Comparison of ENCODE assay signal across 1 cellular context in the genomic region with DNA sequence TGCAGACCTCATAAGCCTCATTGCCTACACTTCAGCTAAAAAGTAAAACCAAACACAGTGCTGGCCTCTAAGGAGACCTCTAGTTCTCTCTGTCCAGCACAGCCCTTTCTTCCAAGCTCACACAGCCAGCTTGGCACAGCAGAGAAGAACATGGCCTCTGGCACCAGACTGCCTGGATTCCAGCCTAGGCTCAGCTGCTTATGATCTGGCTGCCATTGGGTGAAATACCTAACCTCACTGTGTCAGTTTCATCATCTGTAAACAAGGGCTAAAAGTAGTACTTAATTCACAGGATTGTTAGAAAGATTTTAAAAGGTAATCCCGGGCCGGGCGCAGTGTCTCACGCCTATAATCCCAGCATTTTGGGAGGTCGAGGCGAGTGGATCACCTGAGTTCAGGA.
TF ChIP-seq lines count a peak whose summit lies in the region.

No MANE protein-coding gene starts in this region.

TF ChIP-seq in liver, 16 proteins besides CTCF, POLR2A, EP300 and RAD21 (continued from another document):
- TF ChIP-seq, protein P1, sequence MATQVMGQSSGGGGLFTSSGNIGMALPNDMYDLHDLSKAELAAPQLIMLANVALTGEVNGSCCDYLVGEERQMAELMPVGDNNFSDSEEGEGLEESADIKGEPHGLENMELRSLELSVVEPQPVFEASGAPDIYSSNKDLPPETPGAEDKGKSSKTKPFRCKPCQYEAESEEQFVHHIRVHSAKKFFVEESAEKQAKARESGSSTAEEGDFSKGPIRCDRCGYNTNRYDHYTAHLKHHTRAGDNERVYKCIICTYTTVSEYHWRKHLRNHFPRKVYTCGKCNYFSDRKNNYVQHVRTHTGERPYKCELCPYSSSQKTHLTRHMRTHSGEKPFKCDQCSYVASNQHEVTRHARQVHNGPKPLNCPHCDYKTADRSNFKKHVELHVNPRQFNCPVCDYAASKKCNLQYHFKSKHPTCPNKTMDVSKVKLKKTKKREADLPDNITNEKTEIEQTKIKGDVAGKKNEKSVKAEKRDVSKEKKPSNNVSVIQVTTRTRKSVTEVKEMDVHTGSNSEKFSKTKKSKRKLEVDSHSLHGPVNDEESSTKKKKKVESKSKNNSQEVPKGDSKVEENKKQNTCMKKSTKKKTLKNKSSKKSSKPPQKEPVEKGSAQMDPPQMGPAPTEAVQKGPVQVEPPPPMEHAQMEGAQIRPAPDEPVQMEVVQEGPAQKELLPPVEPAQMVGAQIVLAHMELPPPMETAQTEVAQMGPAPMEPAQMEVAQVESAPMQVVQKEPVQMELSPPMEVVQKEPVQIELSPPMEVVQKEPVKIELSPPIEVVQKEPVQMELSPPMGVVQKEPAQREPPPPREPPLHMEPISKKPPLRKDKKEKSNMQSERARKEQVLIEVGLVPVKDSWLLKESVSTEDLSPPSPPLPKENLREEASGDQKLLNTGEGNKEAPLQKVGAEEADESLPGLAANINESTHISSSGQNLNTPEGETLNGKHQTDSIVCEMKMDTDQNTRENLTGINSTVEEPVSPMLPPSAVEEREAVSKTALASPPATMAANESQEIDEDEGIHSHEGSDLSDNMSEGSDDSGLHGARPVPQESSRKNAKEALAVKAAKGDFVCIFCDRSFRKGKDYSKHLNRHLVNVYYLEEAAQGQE (IDR thresholded peaks at IDR 0.05), result peak; percentile 48
- no peak for TF ChIP-seq GABPA (IDR thresholded peaks at IDR 0.05 in 1 of 2, conservative IDR thresholded peaks at IDR 0.05 in 1 of 2)
- peak; percentile 10 for TF ChIP-seq NR2F2 (IDR thresholded peaks at IDR 0.05)
- TF ChIP-seq SP1 (IDR thresholded peaks at IDR 0.05), result peak; percentile 30
- TF ChIP-seq JUND (IDR thresholded peaks at IDR 0.05), result peak in 1 of 2 donors; percentile 25
- no peak for TF ChIP-seq HNF4G (IDR thresholded peaks at IDR 0.05)
- TF ChIP-seq, protein P2, sequence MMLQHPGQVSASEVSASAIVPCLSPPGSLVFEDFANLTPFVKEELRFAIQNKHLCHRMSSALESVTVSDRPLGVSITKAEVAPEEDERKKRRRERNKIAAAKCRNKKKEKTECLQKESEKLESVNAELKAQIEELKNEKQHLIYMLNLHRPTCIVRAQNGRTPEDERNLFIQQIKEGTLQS (IDR thresholded peaks at IDR 0.05), result peak; percentile 67
- peak; percentile 27 for TF ChIP-seq MAX (IDR thresholded peaks at IDR 0.05)
- TF ChIP-seq HNF4A (conservative IDR thresholded peaks at IDR 0.05), result peak; percentile 35 to 64
- TF ChIP-seq, protein P3, sequence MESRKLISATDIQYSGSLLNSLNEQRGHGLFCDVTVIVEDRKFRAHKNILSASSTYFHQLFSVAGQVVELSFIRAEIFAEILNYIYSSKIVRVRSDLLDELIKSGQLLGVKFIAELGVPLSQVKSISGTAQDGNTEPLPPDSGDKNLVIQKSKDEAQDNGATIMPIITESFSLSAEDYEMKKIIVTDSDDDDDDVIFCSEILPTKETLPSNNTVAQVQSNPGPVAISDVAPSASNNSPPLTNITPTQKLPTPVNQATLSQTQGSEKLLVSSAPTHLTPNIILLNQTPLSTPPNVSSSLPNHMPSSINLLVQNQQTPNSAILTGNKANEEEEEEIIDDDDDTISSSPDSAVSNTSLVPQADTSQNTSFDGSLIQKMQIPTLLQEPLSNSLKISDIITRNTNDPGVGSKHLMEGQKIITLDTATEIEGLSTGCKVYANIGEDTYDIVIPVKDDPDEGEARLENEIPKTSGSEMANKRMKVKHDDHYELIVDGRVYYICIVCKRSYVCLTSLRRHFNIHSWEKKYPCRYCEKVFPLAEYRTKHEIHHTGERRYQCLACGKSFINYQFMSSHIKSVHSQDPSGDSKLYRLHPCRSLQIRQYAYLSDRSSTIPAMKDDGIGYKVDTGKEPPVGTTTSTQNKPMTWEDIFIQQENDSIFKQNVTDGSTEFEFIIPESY (IDR thresholded peaks at IDR 0.05), result peak; percentile 16
- TF ChIP-seq TAF1 (conservative IDR thresholded peaks at IDR 0.05), result no peak
